7 cellular contexts compared by ENCODE assay signal in the genomic region with DNA sequence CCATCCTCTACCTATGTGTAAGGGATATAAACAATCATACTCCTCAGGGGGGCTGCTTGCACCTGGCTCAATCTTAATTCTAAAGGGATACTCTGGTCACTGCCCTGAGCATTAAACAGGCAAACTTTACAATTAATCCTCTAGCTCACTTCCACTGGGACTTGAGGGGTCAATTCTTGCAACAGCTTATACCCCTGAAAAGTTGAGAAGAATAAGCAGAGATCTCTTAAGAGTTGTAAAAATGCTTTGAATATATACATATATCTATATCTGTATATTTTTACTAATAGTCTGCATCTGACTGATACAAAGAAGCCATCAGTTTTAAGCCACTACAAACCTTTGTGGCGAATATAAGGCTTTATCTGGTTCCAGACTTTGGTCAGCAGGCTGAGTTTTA.
"Had no signal": no experiment of that assay in that cellular context is flagged by ENCODE, and none has a peak within 500 bp of the region (broad histone marks: within the 10 kb centered on the region; RNA-seq: fewer than 3 reads in every experiment).

No MANE protein-coding gene starts in this region.

- DNase-seq: GDM1, GF-D8 had no signal

- FAIRE-seq: G401.6, GM12878, GM12891, GM18507, GM19239 had no signal
